ENCODE assay signal across 30 cellular contexts in the genomic region with DNA sequence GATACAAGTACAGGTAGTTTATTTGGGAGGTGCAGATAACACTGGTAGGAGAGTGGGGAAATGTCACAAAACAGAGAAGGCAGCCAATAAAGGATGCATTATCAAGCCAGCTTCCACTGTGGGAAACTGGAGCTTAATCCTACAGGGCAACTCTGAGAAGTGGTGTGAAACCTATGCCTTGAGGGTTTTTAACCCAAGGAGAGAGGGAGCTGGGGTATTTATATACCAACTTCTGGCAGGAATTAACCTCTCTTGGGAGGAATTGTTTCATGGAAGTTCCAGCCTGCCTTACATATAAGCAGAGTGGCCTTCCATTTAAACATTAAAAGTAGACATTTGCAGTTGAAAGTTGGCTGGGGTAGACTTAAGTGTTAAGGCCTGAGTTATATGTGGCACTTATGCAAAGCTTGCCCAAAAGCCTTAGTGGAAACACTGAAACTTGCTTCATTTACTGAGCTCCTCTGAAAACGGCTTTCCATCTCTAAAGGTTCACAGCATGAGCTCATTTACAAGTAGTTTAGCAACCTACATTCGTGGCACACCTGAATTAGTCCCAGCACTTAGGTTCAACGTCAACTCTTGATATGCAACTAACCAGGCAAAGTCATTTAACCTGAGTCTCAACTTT. TPM values are rescaled to one million over a fixed set of nuclear protein-coding genes. Genes with fewer than 3 reads are reported as not detected.
DNase-seq lines count a peak whose midpoint lies in the region; ATAC-seq and TF ChIP-seq lines count a peak whose summit lies in the region.
"Had no signal": no experiment of that assay in that cellular context is flagged by ENCODE, and none has a peak within 500 bp of the region (broad histone marks: within the 10 kb centered on the region; RNA-seq: fewer than 3 reads in every experiment).

No MANE protein-coding gene starts in this region.

- H3K27ac Mint-ChIP-seq in Calu3 (ENCODE audit: unreplicated experiment): peak overlapping the region; percentile 91
- H3K27ac Mint-ChIP-seq: activated CD4-positive, alpha-beta memory T cell treated with anti-CD3 and anti-CD28 coated beads, Interleukin-2, amount 10 ng/mL, durations not matched to agents 7 days and 5 days; activated naive CD4-positive, alpha-beta T cell treated with anti-CD3 and anti-CD28 coated beads, Interleukin-2, amount 10 ng/mL, durations not matched to agents 7 days and 5 days; natural killer cell; stimulated activated naive B cell treated with anti-CD40 and anti-IgM and Interleukin-4, amounts not matched to agents 10 μg/mL and 1 μg/mL and 100 μg/mL, for 72 hours; T-helper 17 cell had no signal

- H2AFZ ChIP-seq in HCT116 (ENCODE audit: low read depth, low read length, poor library complexity, severe bottlenecking): no peak overlapping the region

- intact Hi-C loops in Calu3 (cut with micrococcal nuclease; ENCODE audit: unreplicated experiment): no loop called here
- intact Hi-C loops in HCT116 (cut with micrococcal nuclease): no loop called here

- WGBS in iPS DF 6.9 (ENCODE audit: insufficient coverage, insufficient read length): no CpG with 5 or more reads among the region's 3 CpGs

- H3K4me3 ChIP-seq in HCT116 (replicated peaks in 1 of 2; ENCODE audit: low read depth in 1 of 2, low read length in 2 of 2) (0 out of 4 replicates have a peak overlapping the region, but pooled peaks of 1 of the 2 experiments have one; percentile 28), SJSA1 (no peak overlapping the region), iPS DF 6.9 (ENCODE audit: low read length) (no peak overlapping the region)
- H3K4me3 ChIP-seq: BLaER1, heart right ventricle, MG63 had no signal

- peak overlapping the region; percentile 68 for H3K4me2 ChIP-seq in HCT116 (ENCODE audit: low read length)
- H3K4me2 ChIP-seq: BLaER1 had no signal

- peaks cover 30% of the 10 kb centered on the region for H3K4me1 Mint-ChIP-seq in Calu3 (ENCODE audit: low read depth, unreplicated experiment)
- H3K4me1 Mint-ChIP-seq: activated naive CD4-positive, alpha-beta T cell treated with anti-CD3 and anti-CD28 coated beads, Interleukin-2, amount 10 ng/mL, durations not matched to agents 7 days and 5 days; natural killer cell had no signal

- TF ChIP-seq CTCF in Calu3 (IDR thresholded peaks at IDR 0.05; ENCODE audit: unreplicated experiment) (no peak), HCT116 (IDR thresholded peaks at IDR 0.05 in 2 of 3, conservative IDR thresholded peaks at IDR 0.05 in 1 of 3; ENCODE audit: borderline replicate concordance in 1 of 3, insufficient read depth in 1 of 3, low read depth in 2 of 3, low read length in 2 of 3) (no peak)

- no peak for TF ChIP-seq POLR2A in HCT116 (IDR thresholded peaks at IDR 0.05; ENCODE audit: borderline replicate concordance, extremely low read depth, insufficient read depth, insufficient read length)

- H3K27me3 ChIP-seq in HCT116 (ENCODE audit: insufficient read depth, low read length) (no peaks in the 10 kb centered on the region), SJSA1 (replicated peaks) (no peaks in the 10 kb centered on the region), iPS DF 6.9 (ENCODE audit: control insufficient read depth, insufficient read depth, low read length) (no peaks in the 10 kb centered on the region)
- H3K27me3 ChIP-seq: brain microvascular endothelial cell, MG63 had no signal

- CTCF ChIA-PET in Calu3 (lab: Charles Lee): no interaction called here
- CTCF ChIA-PET in HCT116 (lab: Charles Lee): no interaction called here

- DNase-seq in Calu3 (no peak), HCT116 (ENCODE audit: low read depth, low spot score) (no peak), SJSA1 (ENCODE audit: low read depth in 1 of 2, low spot score in 2 of 2) (no peak), iPS DF 6.9 (ENCODE audit: low read depth, low spot score) (peak; percentile 45), medulla oblongata (ENCODE audit: extremely low spot score) (no peak), NCI-H526 treated with DMSO at 0.1 percent for 48 hours (lab: John Stamatoyannopoulos, UW) (no peak), NCI-H1436 treated with DMSO at 0.1 percent for 48 hours (lab: John Stamatoyannopoulos, UW) (no peak)
- DNase-seq: activated CD4-positive, alpha-beta memory T cell treated with anti-CD3 and anti-CD28 coated beads, Interleukin-2, amount 10 ng/mL, durations not matched to agents 7 days and 5 days; activated CD4-positive, CD25-positive, alpha-beta regulatory T cell treated with anti-CD3 and anti-CD28 coated beads, Interleukin-2, amount 50 U/mL, for 72 hours; activated CD8-positive, alpha-beta memory T cell treated with anti-CD3 and anti-CD28 coated beads, Interleukin-2, amount 50 U/mL, for 48 hours; activated naive CD4-positive, alpha-beta T cell treated with anti-CD3 and anti-CD28 coated beads, Interleukin-2, amount 10 ng/mL, durations not matched to agents 7 days and 5 days; DMS79; effector memory CD4-positive, alpha-beta T cell; heart right ventricle; left ventricle myocardium superior; natural killer cell; NCI-H2107; NCI-H526; occipital lobe; stimulated activated CD4-positive, alpha-beta T cell treated with anti-CD3 and anti-CD28 coated beads, Interleukin-15, amount 100 ng/mL, for 24 hours; stimulated activated naive B cell treated with anti-CD40 and anti-IgM and Interleukin-4, amounts not matched to agents 10 μg/mL and 1 μg/mL and 100 μg/mL, for 72 hours; T-helper 17 cell had no signal

- H3K9me3 ChIP-seq in HCT116 (ENCODE audit: control insufficient read depth in 1 of 2, insufficient read depth in 1 of 2, low read depth in 1 of 2, low read length in 2 of 2): no peaks in the 10 kb centered on the region
- peaks cover 2% of the 10 kb centered on the region; the same call in 1 of the 2 replicates for H3K9me3 ChIP-seq in SJSA1 (replicated peaks)
- no peaks in the 10 kb centered on the region for H3K9me3 ChIP-seq in iPS DF 6.9 (ENCODE audit: control insufficient read depth, insufficient read depth, low read length)
- H3K9me3 ChIP-seq: BLaER1, heart right ventricle had no signal

- H4K20me1 ChIP-seq in HCT116 (ENCODE audit: insufficient read depth): no peaks in the 10 kb centered on the region
- H4K20me1 ChIP-seq: BLaER1 had no signal

- no peak for ATAC-seq in HCT116
- ATAC-seq in HG02981 (IDR thresholded peaks at IDR 0.05; ENCODE audit: unreplicated experiment): no peak
- ATAC-seq: heart right ventricle, left ventricle myocardium superior, T-helper 17 cell had no signal

- H3K9ac ChIP-seq in HCT116 (ENCODE audit: low read length): peak overlapping the region; percentile 46
- H3K9ac ChIP-seq: BLaER1 had no signal

- no peaks in the 10 kb centered on the region for H3K27me3 Mint-ChIP-seq in Calu3 (ENCODE audit: unreplicated experiment)
- H3K27me3 Mint-ChIP-seq: activated CD4-positive, alpha-beta memory T cell treated with anti-CD3 and anti-CD28 coated beads, Interleukin-2, amount 10 ng/mL, durations not matched to agents 7 days and 5 days had no signal

- RAD21 ChIA-PET in HCT116 (lab: Charles Lee; ENCODE audit: low non-redundant PET in 1 of 2, low total read pairs in 2 of 2, uncharacterized antibody in 2 of 2, unreplicated experiment in 2 of 2): no interaction called here

- H3K36me3 ChIP-seq in HCT116 (ENCODE audit: control insufficient read depth in 1 of 2, insufficient read depth in 2 of 2, low read length in 2 of 2) (no peaks in the 10 kb centered on the region), SJSA1 (no peaks in the 10 kb centered on the region), iPS DF 6.9 (ENCODE audit: control insufficient read depth, insufficient read depth, low read length) (no peaks in the 10 kb centered on the region)
- H3K36me3 ChIP-seq: BLaER1, brain microvascular endothelial cell, heart right ventricle, MG63 had no signal

- H3K36me3 Mint-ChIP-seq in Calu3 (ENCODE audit: insufficient read depth, unreplicated experiment): peaks cover 13% of the 10 kb centered on the region
- H3K36me3 Mint-ChIP-seq: activated naive CD4-positive, alpha-beta T cell treated with anti-CD3 and anti-CD28 coated beads, Interleukin-2, amount 10 ng/mL, durations not matched to agents 7 days and 5 days; natural killer cell; stimulated activated naive B cell treated with anti-CD40 and anti-IgM and Interleukin-4, amounts not matched to agents 10 μg/mL and 1 μg/mL and 100 μg/mL, for 72 hours had no signal

- no TSS peak for BruUV-seq in Calu3 (replicated peaks; lab: Mats Ljungman, UMichigan)
- no TSS peak for BruUV-seq in HCT116 (replicated peaks; lab: Mats Ljungman, UMichigan)

- peaks cover 3% of the 10 kb centered on the region for H3K9me3 Mint-ChIP-seq in Calu3 (ENCODE audit: low read depth, unreplicated experiment)
- H3K9me3 Mint-ChIP-seq: activated CD4-positive, alpha-beta memory T cell treated with anti-CD3 and anti-CD28 coated beads, Interleukin-2, amount 10 ng/mL, durations not matched to agents 7 days and 5 days; activated naive CD4-positive, alpha-beta T cell treated with anti-CD3 and anti-CD28 coated beads, Interleukin-2, amount 10 ng/mL, durations not matched to agents 7 days and 5 days; natural killer cell; stimulated activated naive B cell treated with anti-CD40 and anti-IgM and Interleukin-4, amounts not matched to agents 10 μg/mL and 1 μg/mL and 100 μg/mL, for 72 hours had no signal

- H3K27ac ChIP-seq in HCT116 (ENCODE audit: low read depth, low read length): no peak overlapping the region
- H3K27ac ChIP-seq in SJSA1: peak overlapping the region; percentile 95
- peak overlapping the region; percentile 92 for H3K27ac ChIP-seq in iPS DF 6.9 (ENCODE audit: low read length)
- H3K27ac ChIP-seq: BLaER1, heart right ventricle had no signal

- POLR2A ChIA-PET in HCT116 (lab: Charles Lee): no interaction called here

- no peak for TF ChIP-seq RAD21 in HCT116 (IDR thresholded peaks at IDR 0.05; ENCODE audit: low read depth)

- H3K79me2 ChIP-seq in HCT116 (ENCODE audit: insufficient read depth, low read length): no peaks in the 10 kb centered on the region

- H3K4me1 ChIP-seq in HCT116 (ENCODE audit: control insufficient read depth in 1 of 2, insufficient read depth in 2 of 2, low read length in 2 of 2) (peaks cover 15 to 43% of the 10 kb centered on the region in 2 experiments), SJSA1 (replicated peaks) (peaks cover 42% of the 10 kb centered on the region), iPS DF 6.9 (ENCODE audit: control insufficient read depth, insufficient read depth, low read length) (peaks cover 1% of the 10 kb centered on the region; the same call in 1 of the 2 replicates)
- H3K4me1 ChIP-seq: BLaER1, heart right ventricle had no signal

- H3K9me2 ChIP-seq in HCT116 (ENCODE audit: insufficient read depth): no peaks in the 10 kb centered on the region

- no peak overlapping the region for H3K4me3 Mint-ChIP-seq in Calu3 (ENCODE audit: low read depth, unreplicated experiment)
- H3K4me3 Mint-ChIP-seq: activated CD4-positive, alpha-beta memory T cell treated with anti-CD3 and anti-CD28 coated beads, Interleukin-2, amount 10 ng/mL, durations not matched to agents 7 days and 5 days; activated naive CD4-positive, alpha-beta T cell treated with anti-CD3 and anti-CD28 coated beads, Interleukin-2, amount 10 ng/mL, durations not matched to agents 7 days and 5 days; natural killer cell; stimulated activated naive B cell treated with anti-CD40 and anti-IgM and Interleukin-4, amounts not matched to agents 10 μg/mL and 1 μg/mL and 100 μg/mL, for 72 hours; T-helper 17 cell had no signal

TF ChIP-seq in HCT116, 20 proteins besides CTCF, POLR2A, EP300 and RAD21 (continues in another document):
- TF ChIP-seq EGR1 (IDR thresholded peaks at IDR 0.05; ENCODE audit: low read depth): no peak

RNA-seq across cellular contexts. Expression of a gene that starts 19.2 kb away (rescaled TPM):
- total RNA-seq in Calu3 (2022): not detected in 2 replicates
- not detected for total RNA-seq in HCT116 (2021; ENCODE audit: unreplicated experiment)
- 2.8 and 3.9 TPM in 2 replicates for polyA plus RNA-seq in HCT116 (2012)
- total RNA-seq in SJSA1 (2014; rRNA removed; shearing (Covaris generic)): 0.11 TPM in 1 of 2 replicates, not detected in the other
- total RNA-seq: activated CD4-positive, alpha-beta memory T cell treated with anti-CD3 and anti-CD28 coated beads, Interleukin-2, amount 10 ng/mL, durations not matched to agents 7 days and 5 days; fibroblast of villous mesenchyme; left ventricle myocardium superior; mononuclear cell; natural killer cell; pulmonary artery endothelial cell; T-helper 17 cell; ureter had no signal
